20 cellular contexts compared by ENCODE assay signal in genomic region chr15:72166716-72167417, GRCh38. TPM values are rescaled to one million over a fixed set of nuclear protein-coding genes. Genes with fewer than 3 reads are reported as not detected.
"Had no signal": no experiment of that assay in that cellular context is flagged by ENCODE, and none has a peak within 500 bp of the region (broad histone marks: within the 10 kb centered on the region; RNA-seq: fewer than 3 reads in every experiment).

No MANE protein-coding gene starts in this region.

- H3K9me3 ChIP-seq: lower lobe of right lung, mucosa of descending colon, prostate gland, right atrium auricular region, thoracic aorta, tibial nerve, vagina had no signal

- H3K4me3 ChIP-seq: dorsolateral prefrontal cortex, lower lobe of right lung, mucosa of descending colon, prostate gland, right atrium auricular region, smooth muscle cell, thoracic aorta, tibial nerve, vagina had no signal

- H3K27ac Mint-ChIP-seq: memory B cell; naive B cell; natural killer cell treated with Interleukin-12 subunit alpha and Interleukin-12 subunit beta and Interleukin-15 and Interleukin-18, amount 100 ng/mL, for 72 hours; stimulated activated naive B cell treated with anti-CD40 and anti-IgM and Interleukin-4, amounts not matched to agents 10 μg/mL and 1 μg/mL and 100 μg/mL, for 72 hours; stimulated activated naive CD8-positive, alpha-beta T cell treated with anti-CD3 and anti-CD28 coated beads, Interleukin-15, Interleukin-2, amounts not matched to agents 100 ng/mL and 50 ng/mL, for 24 hours had no signal

- DNase-seq: dorsolateral prefrontal cortex; effector CD4-positive, alpha-beta T cell; head of caudate nucleus; left ventricle myocardium superior; lower lobe of right lung; mucosa of descending colon; naive B cell; stimulated activated naive B cell treated with anti-CD40 and anti-IgM and Interleukin-4, amounts not matched to agents 10 μg/mL and 1 μg/mL and 100 μg/mL, for 72 hours had no signal

- H3K27me3 Mint-ChIP-seq: stimulated activated naive CD8-positive, alpha-beta T cell treated with anti-CD3 and anti-CD28 coated beads, Interleukin-15, Interleukin-2, amounts not matched to agents 100 ng/mL and 50 ng/mL, for 24 hours had no signal

- H3K27me3 ChIP-seq: dorsolateral prefrontal cortex, right atrium auricular region, tibial nerve, vagina had no signal

- H3K4me1 ChIP-seq: prostate gland, vagina had no signal

- H3K36me3 ChIP-seq: lower lobe of right lung, prostate gland, right atrium auricular region, thoracic aorta, tibial nerve, vagina had no signal

- H3K4me1 Mint-ChIP-seq: memory B cell; naive B cell; stimulated activated naive B cell treated with anti-CD40 and anti-IgM and Interleukin-4, amounts not matched to agents 10 μg/mL and 1 μg/mL and 100 μg/mL, for 72 hours had no signal

- ATAC-seq: left ventricle myocardium superior; lower lobe of right lung; mucosa of descending colon; natural killer cell treated with Interleukin-12 subunit alpha and Interleukin-12 subunit beta and Interleukin-15 and Interleukin-18, amount 100 ng/mL, for 72 hours; sciatic nerve; stimulated activated naive B cell treated with anti-CD40 and anti-IgM and Interleukin-4, amounts not matched to agents 10 μg/mL and 1 μg/mL and 100 μg/mL, for 72 hours had no signal

- H3K36me3 Mint-ChIP-seq: memory B cell; naive B cell; natural killer cell treated with Interleukin-12 subunit alpha and Interleukin-12 subunit beta and Interleukin-15 and Interleukin-18, amount 100 ng/mL, for 72 hours; stimulated activated naive B cell treated with anti-CD40 and anti-IgM and Interleukin-4, amounts not matched to agents 10 μg/mL and 1 μg/mL and 100 μg/mL, for 72 hours had no signal

- H3K27ac ChIP-seq: dorsolateral prefrontal cortex, lower lobe of right lung, right atrium auricular region, thoracic aorta, tibial nerve, vagina had no signal

- H3K4me3 Mint-ChIP-seq: memory B cell; natural killer cell treated with Interleukin-12 subunit alpha and Interleukin-12 subunit beta and Interleukin-15 and Interleukin-18, amount 100 ng/mL, for 72 hours; neural crest cell; stimulated activated naive B cell treated with anti-CD40 and anti-IgM and Interleukin-4, amounts not matched to agents 10 μg/mL and 1 μg/mL and 100 μg/mL, for 72 hours; stimulated activated naive CD8-positive, alpha-beta T cell treated with anti-CD3 and anti-CD28 coated beads, Interleukin-15, Interleukin-2, amounts not matched to agents 100 ng/mL and 50 ng/mL, for 24 hours had no signal

- H3K4me2 ChIP-seq: smooth muscle cell had no signal

- H3K9me3 Mint-ChIP-seq: memory B cell; naive B cell; natural killer cell treated with Interleukin-12 subunit alpha and Interleukin-12 subunit beta and Interleukin-15 and Interleukin-18, amount 100 ng/mL, for 72 hours; neural crest cell; stimulated activated naive B cell treated with anti-CD40 and anti-IgM and Interleukin-4, amounts not matched to agents 10 μg/mL and 1 μg/mL and 100 μg/mL, for 72 hours; stimulated activated naive CD8-positive, alpha-beta T cell treated with anti-CD3 and anti-CD28 coated beads, Interleukin-15, Interleukin-2, amounts not matched to agents 100 ng/mL and 50 ng/mL, for 24 hours had no signal

RNA-seq across cellular contexts. Expression of gene GRAMD2A, which starts 30.7 kb away (rescaled TPM):
- total RNA-seq: left ventricle myocardium superior; natural killer cell treated with Interleukin-12 subunit alpha and Interleukin-12 subunit beta and Interleukin-15 and Interleukin-18, amount 100 ng/mL, for 72 hours; osteocyte had no signal
